In genomic region chr2:72023678-72024390, GRCh38 we compare ENCODE assay signal across 15 cellular contexts.
"Had no signal": no experiment of that assay in that cellular context is flagged by ENCODE, and none has a peak within 500 bp of the region (broad histone marks: within the 10 kb centered on the region; RNA-seq: fewer than 3 reads in every experiment).

No MANE protein-coding gene starts in this region.

- DNase-seq: activated CD4-positive, alpha-beta T cell treated with anti-CD3 and anti-CD28 coated beads for 4 hours; activated CD8-positive, alpha-beta T cell treated with anti-CD3 and anti-CD28 coated beads for 36 hours; activated naive CD4-positive, alpha-beta T cell treated with Interleukin-2 at 50 U/mL for 16 hours; anterior cingulate cortex; left ventricle myocardium inferior; mesenchymal stem cell; occipital lobe; stimulated activated CD4-positive, alpha-beta T cell treated with anti-CD3 and anti-CD28 coated beads, Interleukin-1b, Interleukin-23, amount 100 ng/mL, for 48 hours; T-helper 2 cell had no signal

- H3K36me3 ChIP-seq: gastroesophageal sphincter, left ventricle myocardium inferior, SJCRH30 had no signal

- H3K4me1 ChIP-seq: gastroesophageal sphincter, left ventricle myocardium inferior, SJCRH30 had no signal

- H3K27ac ChIP-seq: gastroesophageal sphincter, left ventricle myocardium inferior, SJCRH30 had no signal

- H3K4me3 ChIP-seq: dorsolateral prefrontal cortex, gastroesophageal sphincter, left ventricle myocardium inferior, SJCRH30 had no signal

- H3K27ac Mint-ChIP-seq: activated CD8-positive, alpha-beta T cell treated with anti-CD3 and anti-CD28 coated beads for 36 hours; activated T-helper 1 cell treated with anti-CD3 and anti-CD28 coated beads, Interleukin-12 subunit alpha, Interleukin-12 subunit beta, Interleukin-2, Interleukin-4 antibody, amounts not matched to agents 30 ng/mL and 10 ng/mL and 1 ng/mL, durations not matched to agents 14 hours and 24 hours and 36 hours; natural killer cell treated with Interleukin-12 subunit alpha and Interleukin-12 subunit beta and Interleukin-15 and Interleukin-18, amount 100 ng/mL, for 72 hours; WTC11 had no signal

- H3K9me3 ChIP-seq: gastroesophageal sphincter, left ventricle myocardium inferior, SJCRH30 had no signal

- ATAC-seq: activated CD8-positive, alpha-beta T cell treated with anti-CD3 and anti-CD28 coated beads for 36 hours; gastroesophageal sphincter; WTC11 had no signal

- H3K36me3 Mint-ChIP-seq: natural killer cell treated with Interleukin-12 subunit alpha and Interleukin-12 subunit beta and Interleukin-15 and Interleukin-18, amount 100 ng/mL, for 72 hours; WTC11 had no signal

- H3K27me3 Mint-ChIP-seq: activated CD8-positive, alpha-beta T cell treated with anti-CD3 and anti-CD28 coated beads for 36 hours had no signal

- H3K27me3 ChIP-seq: gastroesophageal sphincter, SJCRH30 had no signal

- H3K4me3 Mint-ChIP-seq: activated CD8-positive, alpha-beta T cell treated with anti-CD3 and anti-CD28 coated beads for 36 hours; activated T-helper 1 cell treated with anti-CD3 and anti-CD28 coated beads, Interleukin-12 subunit alpha, Interleukin-12 subunit beta, Interleukin-2, Interleukin-4 antibody, amounts not matched to agents 30 ng/mL and 10 ng/mL and 1 ng/mL, durations not matched to agents 14 hours and 24 hours and 36 hours; natural killer cell treated with Interleukin-12 subunit alpha and Interleukin-12 subunit beta and Interleukin-15 and Interleukin-18, amount 100 ng/mL, for 72 hours; WTC11 had no signal

- H3K9me3 Mint-ChIP-seq: activated CD8-positive, alpha-beta T cell treated with anti-CD3 and anti-CD28 coated beads for 36 hours; activated T-helper 1 cell treated with anti-CD3 and anti-CD28 coated beads, Interleukin-12 subunit alpha, Interleukin-12 subunit beta, Interleukin-2, Interleukin-4 antibody, amounts not matched to agents 30 ng/mL and 10 ng/mL and 1 ng/mL, durations not matched to agents 14 hours and 24 hours and 36 hours; natural killer cell treated with Interleukin-12 subunit alpha and Interleukin-12 subunit beta and Interleukin-15 and Interleukin-18, amount 100 ng/mL, for 72 hours had no signal
